Comparison of ENCODE assay signal across 33 cellular contexts in genomic region chr3:46218310-46218709, GRCh38. TPM values are rescaled to one million over a fixed set of nuclear protein-coding genes. Genes with fewer than 3 reads are reported as not detected.
"Had no signal": no experiment of that assay in that cellular context is flagged by ENCODE, and none has a peak within 500 bp of the region (broad histone marks: within the 10 kb centered on the region; RNA-seq: fewer than 3 reads in every experiment).

No MANE protein-coding gene starts in this region.

- H3K27ac ChIP-seq: colonic mucosa, epithelial cell of prostate, esophagus squamous epithelium, gastrocnemius medialis, heart right ventricle, left lung, lower lobe of right lung had no signal

- H3K27me3 ChIP-seq: colonic mucosa, gastrocnemius medialis, left lung had no signal

- H3K4me1 ChIP-seq: colonic mucosa, gastrocnemius medialis had no signal

- DNase-seq: colonic mucosa; cortex of kidney; effector CD8-positive, alpha-beta T cell; effector memory CD8-positive, alpha-beta T cell; endodermal cell; erythroblast; esophagus squamous epithelium; foreskin fibroblast; foreskin melanocyte; gastrocnemius medialis; glutamatergic neuron; head of caudate nucleus; heart right ventricle; hippocampal formation; left cardiac atrium; left lung; left ventricle myocardium superior; lower lobe of right lung; mesenchymal stem cell; mucosa of descending colon; naive B cell had no signal

- H3K36me3 ChIP-seq: colonic mucosa, esophagus squamous epithelium, gastrocnemius medialis, heart right ventricle, left lung, lower lobe of right lung had no signal

- H3K9me3 ChIP-seq: colonic mucosa, gastrocnemius medialis, left lung, lower lobe of right lung, mucosa of descending colon had no signal

- ATAC-seq: effector memory CD8-positive, alpha-beta T cell; esophagus mucosa; gastrocnemius medialis; heart right ventricle; left cardiac atrium; left lung; left ventricle myocardium superior; lower lobe of right lung; mucosa of descending colon had no signal

- FAIRE-seq: endometrium, islet of Langerhans, keratinocyte had no signal

- H3K4me3 ChIP-seq: colonic mucosa, esophagus squamous epithelium, gastrocnemius medialis, heart right ventricle, left lung, lower lobe of right lung, mucosa of descending colon had no signal

RNA-seq across cellular contexts. Expression of gene CCR1, which starts 10.2 kb away (rescaled TPM):
- total RNA-seq: dermis microvascular lymphatic vessel endothelial cell, glomerular endothelial cell, kidney epithelial cell, lung microvascular endothelial cell, mesothelial cell of epicardium had no signal
- polyA plus RNA-seq: keratinocyte had no signal

RNA-seq across cellular contexts. Expression of gene CCR3, which starts 23.9 kb away (rescaled TPM):
- total RNA-seq: colonic mucosa, dermis microvascular lymphatic vessel endothelial cell, endodermal cell, esophagus mucosa, esophagus squamous epithelium, gastrocnemius medialis, glomerular endothelial cell, kidney epithelial cell, left cardiac atrium, left ventricle myocardium superior, lower lobe of right lung, lung microvascular endothelial cell, mesenteric fat pad, mesothelial cell of epicardium, myocyte had no signal
- polyA plus RNA-seq: heart right ventricle had no signal
